In the genomic region with DNA sequence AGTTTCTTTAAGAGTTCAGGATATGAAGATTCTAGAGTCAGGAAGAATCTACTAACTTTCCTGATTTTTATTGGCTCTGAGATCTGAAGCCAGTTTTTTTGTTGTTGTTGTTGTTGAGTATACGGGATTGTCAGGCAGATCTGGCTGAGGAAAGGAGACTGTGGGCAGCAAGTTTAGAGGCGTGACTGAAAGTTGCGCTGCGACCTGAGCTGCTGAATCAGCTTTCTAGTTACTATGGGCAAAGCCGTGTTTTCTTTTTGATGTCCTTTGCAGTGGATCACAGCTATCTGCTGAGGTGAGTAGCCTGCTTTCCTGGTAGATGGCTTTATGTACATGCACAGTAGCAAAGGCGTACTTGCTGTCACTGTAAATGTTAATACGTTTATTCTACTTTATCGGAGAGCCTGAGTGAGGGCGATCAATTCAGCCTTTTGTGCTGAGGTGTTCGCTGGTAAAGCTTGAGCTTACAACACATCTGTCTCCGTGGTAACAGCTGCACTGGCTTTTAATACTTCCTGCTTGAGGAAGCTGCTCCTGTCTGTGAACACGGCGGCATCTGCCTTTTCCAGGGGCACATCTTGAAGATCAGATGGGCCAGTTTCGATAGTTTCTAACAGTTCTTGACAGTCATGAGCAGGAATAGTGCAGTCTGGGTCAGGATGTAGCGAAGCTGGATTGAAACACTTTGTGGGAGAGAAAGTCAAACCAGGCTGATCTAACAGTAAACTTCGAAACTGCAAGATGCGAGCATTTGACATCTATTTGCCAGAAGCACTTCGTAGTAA, we compare ENCODE assay signal across 1 cellular context.
TF ChIP-seq lines count a peak whose summit lies in the region.

No MANE protein-coding gene starts in this region.

TF ChIP-seq in K562, 482 proteins besides CTCF, POLR2A, EP300 and RAD21:
- TF ChIP-seq MAFG (tag; conservative IDR thresholded peaks at IDR 0.05) (peak; percentile 44; the same call in 1 of the 2 replicates), C11orf30 (IDR thresholded peaks at IDR 0.05; ENCODE audit: low read depth) (peak; percentile 80), ZNF316 (IDR thresholded peaks at IDR 0.05) (peak; percentile 78)
